In genomic region chr12:121120323-121120722, GRCh38 we compare ENCODE assay signal across 21 cellular contexts. TPM values are rescaled to one million over a fixed set of nuclear protein-coding genes. Genes with fewer than 3 reads are reported as not detected.
"Had no signal": no experiment of that assay in that cellular context is flagged by ENCODE, and none has a peak within 500 bp of the region (broad histone marks: within the 10 kb centered on the region; RNA-seq: fewer than 3 reads in every experiment).

No MANE protein-coding gene starts in this region.

- H2AFZ ChIP-seq: neural progenitor cell had no signal

- DNase-seq: effector memory CD8-positive, alpha-beta T cell; esophagus squamous epithelium; foreskin keratinocyte; immature natural killer cell; kidney; left cardiac atrium; left ventricle myocardium inferior; lower lobe of right lung; nucleus accumbens; ovary; small intestine; stimulated activated CD4-positive, alpha-beta T cell treated with anti-CD3 and anti-CD28 coated beads, Interleukin-12 subunit alpha, Interleukin-12 subunit beta, amount 100 ng/mL, for 4 hours; stimulated activated naive CD4-positive, alpha-beta T cell; stomach; substantia nigra; transverse colon had no signal

- H3K4me3 ChIP-seq: esophagus squamous epithelium, left ventricle myocardium inferior, lower lobe of right lung, neural progenitor cell, ovary, right atrium auricular region, stomach, thoracic aorta, transverse colon had no signal

- ATAC-seq: effector memory CD8-positive, alpha-beta T cell; foreskin keratinocyte; left cardiac atrium; lower lobe of right lung; natural killer cell treated with Interleukin-12 subunit alpha and Interleukin-12 subunit beta and Interleukin-15 and Interleukin-18, amount 100 ng/mL, for 72 hours had no signal

- H3K27ac ChIP-seq: esophagus squamous epithelium, foreskin keratinocyte, left ventricle myocardium inferior, lower lobe of right lung, neural progenitor cell, ovary, right atrium auricular region, stomach, thoracic aorta, transverse colon had no signal

- H3K9me3 ChIP-seq: esophagus squamous epithelium, left ventricle myocardium inferior, lower lobe of right lung, ovary, right atrium auricular region, stomach, thoracic aorta, transverse colon had no signal

- H3K4me1 ChIP-seq: esophagus squamous epithelium, foreskin keratinocyte, lower lobe of right lung, neural progenitor cell, transverse colon had no signal

- H3K36me3 ChIP-seq: esophagus squamous epithelium, left ventricle myocardium inferior, lower lobe of right lung, neural progenitor cell, ovary, right atrium auricular region, stomach, thoracic aorta, transverse colon had no signal

- H3K4me2 ChIP-seq: neural progenitor cell had no signal

- H3K27me3 ChIP-seq: esophagus squamous epithelium, foreskin keratinocyte, neural progenitor cell, ovary, right atrium auricular region, stomach, transverse colon had no signal

- H3K9ac ChIP-seq: neural progenitor cell had no signal

RNA-seq across cellular contexts. Expression of gene P2RX7, which starts 12.4 kb away (rescaled TPM):
- total RNA-seq: epithelial cell of proximal tubule had no signal
